In the genomic region with DNA sequence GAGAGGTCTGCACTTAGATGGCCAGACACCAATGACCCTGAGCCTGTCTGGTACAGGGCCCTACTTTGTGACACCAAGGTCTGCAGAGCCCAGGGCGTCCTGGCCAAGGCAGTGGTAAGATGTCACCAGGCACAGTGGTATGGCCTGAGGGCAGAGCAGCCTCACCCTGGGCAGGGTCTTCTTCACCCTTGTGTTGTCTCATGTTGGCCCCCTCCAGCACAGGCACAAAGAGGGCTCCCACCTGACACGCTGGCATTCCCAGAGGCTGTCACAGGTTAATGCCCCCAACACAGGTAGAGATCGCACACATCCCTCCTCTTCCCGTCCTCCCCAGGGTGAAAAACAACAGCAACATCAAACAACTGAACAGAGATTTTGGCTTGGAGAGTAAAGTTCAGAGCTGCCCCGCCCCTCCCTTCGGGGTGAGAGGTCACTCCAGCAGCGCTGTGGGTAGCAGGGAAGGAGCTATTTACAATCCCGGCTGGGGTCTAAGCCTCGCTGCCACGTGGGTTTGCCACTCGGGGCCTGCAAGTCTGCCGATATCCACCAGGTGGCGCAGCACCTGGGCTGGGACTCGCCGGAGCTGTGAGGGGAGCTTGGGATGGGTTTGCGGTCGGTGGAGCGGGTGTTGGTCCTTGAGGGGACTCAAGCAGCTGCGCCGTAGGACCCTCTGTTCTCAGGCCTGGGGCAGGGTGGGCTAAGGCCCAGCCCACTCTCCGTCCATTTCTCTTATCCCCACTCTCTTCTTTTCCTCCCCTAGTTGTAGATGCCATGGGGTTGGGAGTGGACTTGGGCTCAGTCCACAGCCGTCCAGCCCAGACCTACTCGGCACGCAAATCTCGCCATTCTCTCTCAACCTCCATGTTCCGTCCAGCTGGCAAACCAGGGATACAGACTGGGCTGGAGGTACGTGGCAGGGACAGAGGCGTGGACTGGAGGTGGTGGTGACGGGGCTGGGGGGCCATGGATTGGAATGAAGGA, we compare ENCODE assay signal across 8 cellular contexts. TPM values are rescaled to one million over a fixed set of nuclear protein-coding genes. Genes with fewer than 3 reads are reported as not detected.
A peak's percentile ranks its signal among the peaks of the same experiment; 100 is the strongest.
DNase-seq lines count a peak whose midpoint lies in the region; ATAC-seq and TF ChIP-seq lines count a peak whose summit lies in the region.

No MANE protein-coding gene starts in this region.

- no peaks in the 10 kb centered on the region for H4K20me1 ChIP-seq in GM23338 (replicated peaks; ENCODE audit: insufficient read depth)

- peak; percentile 93 for TF ChIP-seq CTCF in AG04450 (IDR thresholded peaks at IDR 0.05; ENCODE audit: low read depth, low read length)
- peak; percentile 98 for TF ChIP-seq CTCF in GM23338 (conservative IDR thresholded peaks at IDR 0.05; ENCODE audit: low read depth in 2 of 2)

- H3K36me3 ChIP-seq in GM23338 (ENCODE audit: insufficient read depth): no peaks in the 10 kb centered on the region

- H3F3A ChIP-seq in GM23338 (replicated peaks; ENCODE audit: low read depth): 0 out of 2 replicates have a peak, but pooled peaks cover 9% of the 10 kb centered on the region

- CTCF ChIA-PET in AG04450 (lab: Charles Lee): interaction anchor here (0.5 to 6.8 kb wide), 36 partner anchors 9 to 472 kb away, joined by 3 to 317 read pairs (median 5); a partner anchor contains a TSS

- peak; percentile 78 for ATAC-seq in GM23338
- no peak for ATAC-seq in central memory CD8-positive, alpha-beta T cell (replicated peaks; ENCODE audit: extremely low read depth, poor library complexity, severe bottlenecking)
- ATAC-seq in GM19463 (IDR thresholded peaks at IDR 0.05; ENCODE audit: unreplicated experiment): no peak

- no peaks in the 10 kb centered on the region for H3K9me3 Mint-ChIP-seq in GM23338
- no peaks in the 10 kb centered on the region for H3K9me3 Mint-ChIP-seq in central memory CD8-positive, alpha-beta T cell

- DNase-seq in AG04450 (ENCODE audit: low read depth, low spot score) (no peak), GM23338 (ENCODE audit: low spot score) (peak; percentile 94), NCI-H345 (lab: John Stamatoyannopoulos, UW) (peak; percentile 90), left kidney (ENCODE audit: low read depth, low spot score) (peak; percentile 92)
- DNase-seq in activated CD4-positive, alpha-beta T cell treated with anti-CD3 and anti-CD28 coated beads for 24 hours (ENCODE audit: low read depth in 2 of 2): peak; percentile 69 to 79
- peak; percentile 57 to 77 for DNase-seq in central memory CD8-positive, alpha-beta T cell (ENCODE audit: low spot score in 2 of 2)
- peak; percentile 86 for DNase-seq in stimulated activated CD4-positive, alpha-beta T cell treated with anti-CD3 and anti-CD28 coated beads, Interleukin-4, amount 100 ng/mL, for 24 hours

- peak overlapping the region; percentile 97 for H2AFZ ChIP-seq in GM23338

- peaks cover 27% of the 10 kb centered on the region for H3K27me3 Mint-ChIP-seq in GM23338 (ENCODE audit: insufficient read depth, low read depth, poor library complexity)
- peaks cover 15% of the 10 kb centered on the region for H3K27me3 Mint-ChIP-seq in central memory CD8-positive, alpha-beta T cell

- H3K4me1 Mint-ChIP-seq in GM23338: peaks cover 31% of the 10 kb centered on the region
- peaks cover 5% of the 10 kb centered on the region for H3K4me1 Mint-ChIP-seq in central memory CD8-positive, alpha-beta T cell

- peak overlapping the region; percentile 61; the same call in 1 of the 2 replicates for H3K4me2 ChIP-seq in GM23338

- H3K27ac Mint-ChIP-seq in GM23338: no peak overlapping the region
- no peak overlapping the region for H3K27ac Mint-ChIP-seq in central memory CD8-positive, alpha-beta T cell (ENCODE audit: low read depth)

- H3K27ac ChIP-seq in AG04450 (ENCODE audit: low read depth, low read length): no peak overlapping the region
- H3K27ac ChIP-seq in GM23338 (ENCODE audit: low read depth): no peak overlapping the region

- no peaks in the 10 kb centered on the region for H3K79me2 ChIP-seq in GM23338 (replicated peaks; ENCODE audit: insufficient read depth)

- H3K9me2 ChIP-seq in GM23338 (ENCODE audit: insufficient read depth): no peaks in the 10 kb centered on the region

- H3K4me3 ChIP-seq in AG04450 (ENCODE audit: low read depth, low read length) (no peak overlapping the region), GM23338 (0 out of 2 replicates have a peak overlapping the region, but pooled peaks have one; percentile 7)

- peak overlapping the region; percentile 21; the same call in 2 of the 3 replicates for H3K4me3 Mint-ChIP-seq in GM23338
- H3K4me3 Mint-ChIP-seq in central memory CD8-positive, alpha-beta T cell: no peak overlapping the region

- POLR2A ChIA-PET in AG04450 (lab: Yijun Ruan, JAX): interaction anchor here (0.6 to 1.6 kb wide), 3 partner anchors 44 to 82 kb away, joined by 3 to 9 read pairs (median 7); a partner anchor contains a TSS

- H3K27me3 ChIP-seq in AG04450 (ENCODE audit: control insufficient read depth, insufficient read depth, low read length) (peaks cover 19% of the 10 kb centered on the region), GM23338 (ENCODE audit: insufficient read depth) (peaks cover 10% of the 10 kb centered on the region; the same call in 1 of the 2 replicates)

- peaks cover 7% of the 10 kb centered on the region; the same call in 1 of the 2 replicates for H3K4me1 ChIP-seq in GM23338 (ENCODE audit: insufficient read depth)

- no peaks in the 10 kb centered on the region for H3K9me3 ChIP-seq in AG04450 (ENCODE audit: control insufficient read depth, insufficient read depth, low read length)

- no peaks in the 10 kb centered on the region; the same call in 2 of the 3 replicates for H3K36me3 Mint-ChIP-seq in GM23338 (ENCODE audit: low read depth)
- H3K36me3 Mint-ChIP-seq in central memory CD8-positive, alpha-beta T cell (ENCODE audit: insufficient read depth): peaks cover 3% of the 10 kb centered on the region

TF ChIP-seq in GM23338, 12 proteins besides CTCF, POLR2A, EP300 and RAD21:
- 0 out of 2 replicates have a peak, but pooled peaks have one; percentile 3 for TF ChIP-seq CREB1 (CRISPR knock-in tag; IDR thresholded peaks at IDR 0.05; ENCODE audit: low read depth)
- no peak for TF ChIP-seq STAT1 (IDR thresholded peaks at IDR 0.05; ENCODE audit: unreplicated experiment)

RNA-seq across cellular contexts. Expression of a gene that starts 12.7 kb away (rescaled TPM):
- 0.51 and 0.56 TPM in 2 replicates for polyA plus RNA-seq in AG04450 (2011; rRNA removed)
- 0.60 and 0.91 TPM in 2 replicates for polyA minus RNA-seq in AG04450 (2011; rRNA and poly(A)+ RNA removed)
- total RNA-seq in GM23338 (2014; rRNA removed; shearing (Covaris generic)): 13.6 and 14.5 TPM in 2 replicates
- 10.3 and 13.5 TPM in 2 replicates for polyA plus RNA-seq in GM23338 (2016; fragmentation: Nextera tagmentation; extraction: Ambion mirVana)

RNA-seq across cellular contexts. Expression of a gene that starts 27.8 kb away (rescaled TPM):
- polyA plus RNA-seq in AG04450 (2011; rRNA removed) (10.1 and 12.9 TPM in 2 replicates), GM23338 (2016; fragmentation: Nextera tagmentation; extraction: Ambion mirVana) (11.1 and 16.4 TPM in 2 replicates)
- 8.8 and 8.9 TPM in 2 replicates for polyA minus RNA-seq in AG04450 (2011; rRNA and poly(A)+ RNA removed)
- 22.9 and 25.0 TPM in 2 replicates for total RNA-seq in GM23338 (2014; rRNA removed; shearing (Covaris generic))

RNA-seq across cellular contexts. Expression of a gene that starts 36.3 kb away (rescaled TPM):
- 1.1 and 1.4 TPM in 2 replicates for polyA plus RNA-seq in AG04450 (2011; rRNA removed)
- 1.0 and 3.1 TPM in 2 replicates for polyA minus RNA-seq in AG04450 (2011; rRNA and poly(A)+ RNA removed)
- 2.1 and 5.1 TPM in 2 replicates for total RNA-seq in GM23338 (2014; rRNA removed; shearing (Covaris generic))
- 3.2 and 5.1 TPM in 2 replicates for polyA plus RNA-seq in GM23338 (2016; fragmentation: Nextera tagmentation; extraction: Ambion mirVana)

RNA-seq across cellular contexts. Expression of a gene that starts 40.2 kb away (rescaled TPM):
- 25.9 and 37.5 TPM in 2 replicates for polyA plus RNA-seq in AG04450 (2011; rRNA removed)
- 60.1 and 73.7 TPM in 2 replicates for polyA minus RNA-seq in AG04450 (2011; rRNA and poly(A)+ RNA removed)
- total RNA-seq in GM23338 (2014; rRNA removed; shearing (Covaris generic)): 25.9 and 31.1 TPM in 2 replicates
- polyA plus RNA-seq in GM23338 (2016; fragmentation: Nextera tagmentation; extraction: Ambion mirVana): 24.2 and 25.9 TPM in 2 replicates

RNA-seq across cellular contexts. Expression of a gene that starts 44.3 kb away (rescaled TPM):
- 29.5 and 31.4 TPM in 2 replicates for polyA plus RNA-seq in AG04450 (2011; rRNA removed)
- polyA minus RNA-seq in AG04450 (2011; rRNA and poly(A)+ RNA removed): 20.4 and 22.3 TPM in 2 replicates
- 30.0 and 50.5 TPM in 2 replicates for total RNA-seq in GM23338 (2014; rRNA removed; shearing (Covaris generic))
- 63.9 and 65.4 TPM in 2 replicates for polyA plus RNA-seq in GM23338 (2016; fragmentation: Nextera tagmentation; extraction: Ambion mirVana)
